ENCODE assay signal across 8 cellular contexts in genomic region chr2:175004980-175005832, GRCh38. TPM values are rescaled to one million over a fixed set of nuclear protein-coding genes. Genes with fewer than 3 reads are reported as not detected.
DNase-seq lines count a peak whose midpoint lies in the region; ATAC-seq, FAIRE-seq and TF ChIP-seq lines count a peak whose summit lies in the region.

Gene CHN1, minus strand, starts transcription at chr2:175005381. Its CDS starts 469 bp downstream, at chr2:175004912.

- H3K36me3 ChIP-seq in mucosa of descending colon (ENCODE audit: low read depth): no peaks in the 10 kb centered on the region

- TF ChIP-seq CTCF in A549 (IDR thresholded peaks at IDR 0.05): peak; percentile 52; the same call in 2 of the 3 replicates
- TF ChIP-seq CTCF in epithelial cell of esophagus (IDR thresholded peaks at IDR 0.05; ENCODE audit: insufficient read depth, low read depth, low read length, missing control alignments): no peak
- TF ChIP-seq CTCF in mucosa of descending colon (IDR thresholded peaks at IDR 0.05): no peak

- FAIRE-seq in A549 (lab: Jason Lieb, UNC): no peak

- WGBS in A549 (ENCODE audit: missing lambda C conversion rate): 3% methylated on average over 20 of the region's 92 CpGs

- peak within 1 kb of the TSS; percentile 85 to 98 for H3K27ac ChIP-seq in A549

- TF ChIP-seq EP300 in A549 (IDR thresholded peaks at IDR 0.05): no peak

- TF ChIP-seq RAD21 in A549 (conservative IDR thresholded peaks at IDR 0.05 in 1 of 2, IDR thresholded peaks at IDR 0.05 in 1 of 2): peak in 1 of 2 experiments; percentile 6; a peak in 1 of 5 replicates

- POLR2A ChIA-PET in A549 (lab: Yijun Ruan, JAX): no interaction called here

- CTCF ChIA-PET in A549 (lab: Yijun Ruan, JAX): interaction anchor here (0.9 to 6.6 kb wide), 11 partner anchors 10 to 308 kb away, joined by 3 to 45 read pairs (median 3); partner anchors contain the start of gene CHRNA1

- no peaks in the 10 kb centered on the region for H3K9me3 ChIP-seq in A549
- no peaks in the 10 kb centered on the region for H3K9me3 ChIP-seq in mucosa of descending colon

- peak; percentile 70 to 87 for DNase-seq in A549 (ENCODE audit: low read depth in 1 of 2, low spot score in 1 of 2)
- peak; percentile 84 for DNase-seq in NCI-H526 treated with DMSO at 0.1 percent for 48 hours (lab: John Stamatoyannopoulos, UW)
- DNase-seq in activated CD8-positive, alpha-beta memory T cell treated with anti-CD3 and anti-CD28 coated beads, Interleukin-2, amount 50 U/mL, for 4 hours: peak; percentile 65
- peak; percentile 67 for DNase-seq in epithelial cell of esophagus (ENCODE audit: low read depth)
- DNase-seq in mucosa of descending colon: peak; percentile 54 to 76 (median 72)
- DNase-seq in stimulated activated CD8-positive, alpha-beta memory T cell treated with anti-CD3 and anti-CD28 coated beads, Interleukin-2, amount 100 ng/mL, for 48 hours (ENCODE audit: low read depth in 2 of 2): peak; percentile 46 to 57

- H3K4me3 ChIP-seq in A549: peak within 1 kb of the TSS; percentile 73
- H3K4me3 ChIP-seq in epithelial cell of esophagus (ENCODE audit: low read length): peak within 1 kb of the TSS; percentile 41
- peak within 1 kb of the TSS; percentile 21 for H3K4me3 ChIP-seq in mucosa of descending colon

- intact Hi-C loops in mucosa of descending colon (cut with DNase I, micrococcal nuclease): no loop called here

- peak within 1 kb of the TSS; percentile 72 for H3K4me2 ChIP-seq in A549

- peaks cover 13% of the 10 kb centered on the region; the same call in 2 of the 3 replicates for H3K4me1 ChIP-seq in A549
- H3K4me1 ChIP-seq in mucosa of descending colon (ENCODE audit: low read depth): no peaks in the 10 kb centered on the region

- TF ChIP-seq POLR2A in A549 (IDR thresholded peaks at IDR 0.05; ENCODE audit: low read length): peak; percentile 75

- ATAC-seq in A549 (peak; percentile 90 to 93), GM18858 (IDR thresholded peaks at IDR 0.05; ENCODE audit: unreplicated experiment) (peak; percentile 50), HG03135 (IDR thresholded peaks at IDR 0.05; ENCODE audit: unreplicated experiment) (peak; percentile 74), mucosa of descending colon (peak; percentile 87)

TF ChIP-seq in A549, 52 proteins besides CTCF, POLR2A, EP300 and RAD21 (continues in another document):
- TF ChIP-seq MAFK (IDR thresholded peaks at IDR 0.05; ENCODE audit: partially characterized antibody) (no peak), MYC (IDR thresholded peaks at IDR 0.05; ENCODE audit: borderline replicate concordance, low read length) (peak; percentile 64; the same call in 1 of the 2 replicates), RCOR1 (IDR thresholded peaks at IDR 0.05; ENCODE audit: low read depth, low read length) (no peak), BHLHE40 (IDR thresholded peaks at IDR 0.05; ENCODE audit: low read depth, low read length) (no peak), GATA3 (IDR thresholded peaks at IDR 0.05; ENCODE audit: borderline replicate concordance) (no peak), CBX2 (IDR thresholded peaks at IDR 0.05; ENCODE audit: borderline replicate concordance, low read depth) (no peak), TFCP2L1 (CRISPR knock-in tag; IDR thresholded peaks at IDR 0.05) (no peak), FOXS1 (CRISPR knock-in tag; IDR thresholded peaks at IDR 0.05) (no peak), HEYL (CRISPR knock-in tag; IDR thresholded peaks at IDR 0.05) (no peak), JUNB (IDR thresholded peaks at IDR 0.05) (no peak), ZNF302 (CRISPR knock-in tag; IDR thresholded peaks at IDR 0.05) (no peak), ZSCAN20 (CRISPR knock-in tag; IDR thresholded peaks at IDR 0.05) (no peak), FOSB (CRISPR knock-in tag; IDR thresholded peaks at IDR 0.05) (no peak), CHD2 (IDR thresholded peaks at IDR 0.05; ENCODE audit: low read length, partially characterized antibody) (no peak), EHMT2 (IDR thresholded peaks at IDR 0.05; ENCODE audit: low read depth) (no peak), HOXA7 (CRISPR knock-in tag; IDR thresholded peaks at IDR 0.05) (no peak), KDM5A (IDR thresholded peaks at IDR 0.05) (no peak), NPAS2 (CRISPR knock-in tag; IDR thresholded peaks at IDR 0.05; ENCODE audit: borderline replicate concordance) (no peak), RFX5 (IDR thresholded peaks at IDR 0.05) (no peak), CHD4 (IDR thresholded peaks at IDR 0.05; ENCODE audit: borderline replicate concordance) (no peak), BCL3 (IDR thresholded peaks at IDR 0.05) (no peak), ATOH8 (CRISPR knock-in tag; IDR thresholded peaks at IDR 0.05; ENCODE audit: low read depth) (no peak), NFE2L2 (conservative IDR thresholded peaks at IDR 0.05; ENCODE audit: low read length) (no peak), MAZ (IDR thresholded peaks at IDR 0.05; ENCODE audit: borderline replicate concordance, low read depth, low read length) (no peak), PHF8 (IDR thresholded peaks at IDR 0.05; ENCODE audit: borderline replicate concordance, low read depth) (peak; percentile 93), JUN (IDR thresholded peaks at IDR 0.05) (peak; percentile 59 to 80; a peak in 2 of 5 replicates), RNF2 (IDR thresholded peaks at IDR 0.05; ENCODE audit: borderline replicate concordance, low read depth) (no peak), TP53 (CRISPR knock-in tag; IDR thresholded peaks at IDR 0.05) (no peak), EHF (CRISPR knock-in tag; IDR thresholded peaks at IDR 0.05) (no peak), SREBF2 (IDR thresholded peaks at IDR 0.05) (no peak), CEBPB (IDR thresholded peaks at IDR 0.05) (no peak), SMC3 (IDR thresholded peaks at IDR 0.05) (0 out of 3 replicates have a peak, but pooled peaks have one; percentile 16), ELK1 (IDR thresholded peaks at IDR 0.05; ENCODE audit: low read depth, low read length) (no peak)
- TF ChIP-seq, protein P1, sequence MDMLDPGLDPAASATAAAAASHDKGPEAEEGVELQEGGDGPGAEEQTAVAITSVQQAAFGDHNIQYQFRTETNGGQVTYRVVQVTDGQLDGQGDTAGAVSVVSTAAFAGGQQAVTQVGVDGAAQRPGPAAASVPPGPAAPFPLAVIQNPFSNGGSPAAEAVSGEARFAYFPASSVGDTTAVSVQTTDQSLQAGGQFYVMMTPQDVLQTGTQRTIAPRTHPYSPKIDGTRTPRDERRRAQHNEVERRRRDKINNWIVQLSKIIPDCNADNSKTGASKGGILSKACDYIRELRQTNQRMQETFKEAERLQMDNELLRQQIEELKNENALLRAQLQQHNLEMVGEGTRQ (IDR thresholded peaks at IDR 0.05): no peak
- TF ChIP-seq, protein P2, sequence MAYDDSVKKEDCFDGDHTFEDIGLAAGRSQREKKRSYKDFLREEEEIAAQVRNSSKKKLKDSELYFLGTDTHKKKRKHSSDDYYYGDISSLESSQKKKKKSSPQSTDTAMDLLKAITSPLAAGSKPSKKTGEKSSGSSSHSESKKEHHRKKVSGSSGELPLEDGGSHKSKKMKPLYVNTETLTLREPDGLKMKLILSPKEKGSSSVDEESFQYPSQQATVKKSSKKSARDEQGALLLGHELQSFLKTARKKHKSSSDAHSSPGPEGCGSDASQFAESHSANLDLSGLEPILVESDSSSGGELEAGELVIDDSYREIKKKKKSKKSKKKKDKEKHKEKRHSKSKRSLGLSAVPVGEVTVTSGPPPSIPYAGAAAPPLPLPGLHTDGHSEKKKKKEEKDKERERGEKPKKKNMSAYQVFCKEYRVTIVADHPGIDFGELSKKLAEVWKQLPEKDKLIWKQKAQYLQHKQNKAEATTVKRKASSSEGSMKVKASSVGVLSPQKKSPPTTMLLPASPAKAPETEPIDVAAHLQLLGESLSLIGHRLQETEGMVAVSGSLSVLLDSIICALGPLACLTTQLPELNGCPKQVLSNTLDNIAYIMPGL (CRISPR knock-in tag; IDR thresholded peaks at IDR 0.05; ENCODE audit: borderline replicate concordance): no peak

RNA-seq across cellular contexts. Expression of gene CHN1, which starts in this region (rescaled TPM):
- polyA plus RNA-seq in A549 (2011; rRNA removed): 46.6 and 49.4 TPM in 2 replicates
- 17.0 and 19.1 TPM in 2 replicates for polyA plus RNA-seq in A549 (2012; cell fraction: cytosol; rRNA removed)
- 7.8 and 10.7 TPM in 2 replicates for polyA plus RNA-seq in A549 (2012; cell fraction: nucleus; rRNA removed)
- 19.3 to 21.3 TPM (median 20.9 TPM) in 3 replicates for polyA plus RNA-seq in A549 (2017; fragmentation: RNase III; extraction: RNeasy Plus Mini Kit Qiagen cat#74134 plus additional on column Dnase treatment)
- polyA minus RNA-seq in A549 (2011; rRNA and poly(A)+ RNA removed): 16.3 and 22.0 TPM in 2 replicates
- total RNA-seq in mucosa of descending colon: 10 to 100 TPM in 1 of 3 donors, 1 to 10 TPM in 2; 2.1 to 15.2 (median 3.9) TPM

Comparison
In these comparisons a context has a peak if more than half of its experiments do, and no peak if none do; other contexts are left out.
1. Peak in every context shown above with its lines: DNase-seq, ATAC-seq, H3K4me3 ChIP-seq and H3K27ac ChIP-seq.
2. H3K4me3 ChIP-seq: peak in every context shown above with its lines; median percentile 73 in A549; 41 in epithelial cell of esophagus; 21 in mucosa of descending colon.